In the genomic region with DNA sequence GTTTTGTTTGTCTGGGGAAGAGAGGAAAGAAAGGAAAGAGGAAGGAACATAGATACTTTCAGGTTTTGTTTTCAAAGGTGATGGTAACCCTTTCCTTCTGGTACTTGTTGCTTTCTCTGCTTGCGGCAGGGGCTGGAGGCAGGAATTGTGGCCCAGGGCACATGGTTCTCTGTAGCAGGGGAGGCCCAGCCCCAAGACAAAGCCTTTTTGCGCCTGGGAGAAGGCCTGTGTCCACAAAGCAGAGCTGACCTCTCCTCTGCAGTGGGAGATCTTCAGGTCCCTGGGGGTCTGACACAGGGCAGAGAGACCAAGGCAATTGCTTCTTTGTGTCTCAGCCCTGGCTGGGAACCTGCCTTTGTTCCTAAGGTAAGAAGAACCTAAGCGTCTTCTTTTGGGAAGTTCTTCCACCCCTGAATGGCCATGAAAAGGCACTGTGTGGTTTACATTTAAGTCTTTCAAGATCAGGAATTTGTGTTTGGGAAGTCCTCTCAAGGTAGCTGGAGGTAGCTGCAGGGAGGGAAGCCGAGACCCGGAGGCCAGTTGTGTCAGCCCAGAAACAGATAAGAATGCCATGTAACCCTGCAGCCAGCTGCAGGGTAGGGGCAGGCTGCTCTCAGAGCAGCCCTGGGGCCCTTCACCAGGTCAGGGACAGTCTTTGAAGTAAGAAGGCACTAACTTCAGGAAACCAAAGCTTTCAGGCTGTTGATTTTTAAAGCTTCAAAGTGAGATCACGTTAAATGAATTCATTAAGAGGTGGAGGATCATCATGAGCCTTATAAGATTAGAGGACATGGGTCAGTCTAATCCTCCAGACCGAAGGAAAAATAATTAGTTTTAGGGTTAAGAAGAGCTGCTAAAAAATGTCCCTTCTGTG, we compare ENCODE assay signal across 9 cellular contexts.
DNase-seq lines count a peak whose midpoint lies in the region; ATAC-seq and TF ChIP-seq lines count a peak whose summit lies in the region.
"Had no signal": no experiment of that assay in that cellular context is flagged by ENCODE, and none has a peak within 500 bp of the region (broad histone marks: within the 10 kb centered on the region; RNA-seq: fewer than 3 reads in every experiment).

No MANE protein-coding gene starts in this region.

- no peaks in the 10 kb centered on the region for H3K4me1 ChIP-seq in CD4-positive, CD25-positive, alpha-beta regulatory T cell (ENCODE audit: control insufficient read depth, insufficient read depth, low read length, poor library complexity, severe bottlenecking)
- peaks cover 41% of the 10 kb centered on the region for H3K4me1 ChIP-seq in osteoblast (ENCODE audit: insufficient read depth, low read length)

- H3K27ac ChIP-seq in CD4-positive, CD25-positive, alpha-beta regulatory T cell (ENCODE audit: insufficient read depth, low read length, poor library complexity, severe bottlenecking) = no peak overlapping the region
- H3K27ac ChIP-seq in KOPT-K1 (ENCODE audit: low read depth, low read length, poor library complexity, severe bottlenecking) (peak overlapping the region; percentile 83), dorsolateral prefrontal cortex (peak overlapping the region in 57 of 59 donors; percentile 23 to 95 (median 90)), osteoblast (ENCODE audit: low read depth, low read length) (peak overlapping the region; percentile 100)

- peaks cover 19% of the 10 kb centered on the region for H3K36me3 Mint-ChIP-seq in CD4-positive, CD25-positive, alpha-beta regulatory T cell

- H3K27ac Mint-ChIP-seq in CD4-positive, CD25-positive, alpha-beta regulatory T cell = peak overlapping the region; percentile 33 to 86 (median 56)

- H2AFZ ChIP-seq in osteoblast (ENCODE audit: low read length) = no peak overlapping the region

- H3K4me2 ChIP-seq in osteoblast (ENCODE audit: insufficient read depth, low read length) = no peak overlapping the region

- no peak for ATAC-seq in CD4-positive, CD25-positive, alpha-beta regulatory T cell (ENCODE audit: low read depth in 2 of 2)
- ATAC-seq in GM18868 (IDR thresholded peaks at IDR 0.05; ENCODE audit: unreplicated experiment) (no peak), HG02840 (IDR thresholded peaks at IDR 0.05; ENCODE audit: low FRiP score, unreplicated experiment) (no peak)

- no peaks in the 10 kb centered on the region for H3K9me3 ChIP-seq in CD4-positive, CD25-positive, alpha-beta regulatory T cell (ENCODE audit: control insufficient read depth in 2 of 2, low read length in 2 of 2)
- H3K9me3 ChIP-seq in KOPT-K1 (ENCODE audit: insufficient read depth, low read length, poor library complexity, severe bottlenecking) = no peaks in the 10 kb centered on the region
- H3K9me3 ChIP-seq in osteoblast (ENCODE audit: low read depth, low read length) = no peaks in the 10 kb centered on the region

- no peaks in the 10 kb centered on the region for H3K27me3 ChIP-seq in CD4-positive, CD25-positive, alpha-beta regulatory T cell (ENCODE audit: control insufficient read depth, insufficient read depth, low read length)
- H3K27me3 ChIP-seq in dorsolateral prefrontal cortex = no peaks in the 10 kb centered on the region
- no peaks in the 10 kb centered on the region for H3K27me3 ChIP-seq in osteoblast (ENCODE audit: insufficient read depth, low read length)

- peaks cover 88% of the 10 kb centered on the region for H3K36me3 ChIP-seq in CD4-positive, CD25-positive, alpha-beta regulatory T cell (ENCODE audit: control insufficient read depth, insufficient read depth, low read length)
- H3K36me3 ChIP-seq in KOPT-K1 (ENCODE audit: insufficient read depth, low read length) = peaks cover 98% of the 10 kb centered on the region
- peaks cover 74% of the 10 kb centered on the region for H3K36me3 ChIP-seq in osteoblast (ENCODE audit: insufficient read depth, low read length)

- intact Hi-C loops in dorsolateral prefrontal cortex (cut with DNase I) = no loop called here

- no peak for TF ChIP-seq CTCF in dorsolateral prefrontal cortex (IDR thresholded peaks at IDR 0.05 in 54 of 56, conservative IDR thresholded peaks at IDR 0.05 in 2 of 56; ENCODE audit: low read depth in 1 of 56, partially characterized antibody in 56 of 56)
- no peak for TF ChIP-seq CTCF in osteoblast (IDR thresholded peaks at IDR 0.05; ENCODE audit: extremely low read depth, low read depth, low read length)

- peaks cover 0 to 9% (median 4%) of the 10 kb centered on the region in 4 donors for H3K4me1 Mint-ChIP-seq in CD4-positive, CD25-positive, alpha-beta regulatory T cell

- H3K4me3 ChIP-seq in CD4-positive, CD25-positive, alpha-beta regulatory T cell (ENCODE audit: low read depth, low read length) = no peak overlapping the region
- no peak overlapping the region for H3K4me3 ChIP-seq in dorsolateral prefrontal cortex
- no peak overlapping the region for H3K4me3 ChIP-seq in osteoblast (ENCODE audit: insufficient read depth, low read length)

- H3K4me3 Mint-ChIP-seq in CD4-positive, CD25-positive, alpha-beta regulatory T cell = no peak overlapping the region

- H3K9me3 Mint-ChIP-seq in CD4-positive, CD25-positive, alpha-beta regulatory T cell = no peaks in the 10 kb centered on the region

- DNase-seq in CD4-positive, CD25-positive, alpha-beta regulatory T cell = no peak
- DNase-seq in dorsolateral prefrontal cortex = no peak
- DNase-seq in osteoblast (ENCODE audit: insufficient read length, low spot score, missing footprints) = peak; percentile 39
- DNase-seq in amygdala (lab: John Stamatoyannopoulos, UW) = no peak
- DNase-seq in COLO668 (lab: John Stamatoyannopoulos, UW; ENCODE audit: unreplicated experiment) = no peak
- DNase-seq: T-helper 9 cell had no signal

- no peaks in the 10 kb centered on the region for H4K20me1 ChIP-seq in osteoblast (ENCODE audit: insufficient read depth, low read length)

- H3K27me3 Mint-ChIP-seq in CD4-positive, CD25-positive, alpha-beta regulatory T cell = no peaks in the 10 kb centered on the region

- peaks cover 3% of the 10 kb centered on the region for H3K79me2 ChIP-seq in osteoblast (ENCODE audit: insufficient read depth, low read length)
